In genomic region chr7:111043533-111043932, GRCh38 we compare ENCODE assay signal across 16 cellular contexts. TPM values are rescaled to one million over a fixed set of nuclear protein-coding genes. Genes with fewer than 3 reads are reported as not detected.
DNase-seq lines count a peak whose midpoint lies in the region; ATAC-seq, FAIRE-seq and TF ChIP-seq lines count a peak whose summit lies in the region.
"Had no signal": no experiment of that assay in that cellular context is flagged by ENCODE, and none has a peak within 500 bp of the region (broad histone marks: within the 10 kb centered on the region; RNA-seq: fewer than 3 reads in every experiment).

No MANE protein-coding gene starts in this region.

- in situ Hi-C loops in GM12878 (cut with MboI) (no loop called here), transverse colon (cut with MboI; ENCODE audit: low pct_ligation_motif_present in 1 of 4, low pct_unique_long_range_greater_than_20kb in 1 of 4, low sequenced_read_pairs in 3 of 4) (no loop called here)

- H3K36me3 ChIP-seq in GM12878 (ENCODE audit: control insufficient read depth in 2 of 2, insufficient read depth in 2 of 2, low read length in 1 of 2): no peaks in the 10 kb centered on the region
- H3K36me3 ChIP-seq in PC-3 (ENCODE audit: low read depth, low read length): no peaks in the 10 kb centered on the region
- no peaks in the 10 kb centered on the region for H3K36me3 ChIP-seq in transverse colon

- no peaks in the 10 kb centered on the region for H3K9me3 ChIP-seq in GM12878 (replicated peaks; ENCODE audit: control insufficient read depth, insufficient read depth, low read length)
- H3K9me3 ChIP-seq in PC-3 (ENCODE audit: low read length): no peaks in the 10 kb centered on the region
- H3K9me3 ChIP-seq in transverse colon: no peaks in the 10 kb centered on the region

- H3K27me3 ChIP-seq in GM12878 (replicated peaks in 1 of 2; ENCODE audit: control insufficient read depth in 2 of 2, insufficient read depth in 2 of 2, low read length in 1 of 2) (no peaks in the 10 kb centered on the region), PC-3 (ENCODE audit: low read length) (no peaks in the 10 kb centered on the region), transverse colon (no peaks in the 10 kb centered on the region)

- TF ChIP-seq POLR2A in GM12878 (IDR thresholded peaks at IDR 0.05; ENCODE audit: low read depth, low read length) (no peak), transverse colon (IDR thresholded peaks at IDR 0.05) (no peak)

- TF ChIP-seq CTCF in GM12878 (IDR thresholded peaks at IDR 0.05 in 2 of 3, conservative IDR thresholded peaks at IDR 0.05 in 1 of 3; ENCODE audit: control insufficient read depth in 2 of 3, extremely low read depth in 1 of 3, insufficient read depth in 1 of 3, low read depth in 3 of 3, low read length in 3 of 3) (no peak), PC-3 (conservative IDR thresholded peaks at IDR 0.05; ENCODE audit: low read depth, low read length) (no peak), transverse colon (IDR thresholded peaks at IDR 0.05) (no peak), D721Med (IDR thresholded peaks at IDR 0.05; ENCODE audit: insufficient read depth, missing control alignments) (no peak)

- POLR2A ChIA-PET in GM12878 (lab: Charles Lee): interaction anchor here (0.8 kb wide), 1 partner anchor 33 kb away, joined by 3 read pairs; no protein-coding TSS in a partner anchor
- POLR2A ChIA-PET in PC-3 (lab: Charles Lee; ENCODE audit: unreplicated experiment): no interaction called here

- no peak overlapping the region for H3K4me3 Mint-ChIP-seq in stimulated activated effector memory CD8-positive, alpha-beta T cell treated with anti-CD3 and anti-CD28 coated beads, Interleukin-12 subunit alpha, Interleukin-12 subunit beta, amount 100 ng/mL, for 72 hours
- H3K4me3 Mint-ChIP-seq: activated CD4-positive, alpha-beta T cell treated with anti-CD3 and anti-CD28 coated beads, Interleukin-2, amount 10 ng/mL, durations not matched to agents 7 days and 5 days; activated T-helper 1 cell treated with anti-CD3 and anti-CD28 coated beads, Interleukin-12 subunit alpha, Interleukin-12 subunit beta, Interleukin-2, Interleukin-4 antibody, amounts not matched to agents 30 ng/mL and 10 ng/mL and 1 ng/mL, durations not matched to agents 14 hours and 24 hours and 36 hours; CD14-positive monocyte; memory B cell had no signal

- peak; percentile 98 for ATAC-seq in GM18907 (IDR thresholded peaks at IDR 0.05; ENCODE audit: unreplicated experiment)
- ATAC-seq in GM21447 (IDR thresholded peaks at IDR 0.05; ENCODE audit: unreplicated experiment): peak; percentile 93
- ATAC-seq in HG03095 (IDR thresholded peaks at IDR 0.05; ENCODE audit: unreplicated experiment): peak; percentile 84
- ATAC-seq in GM12878: peak; percentile 69
- no peak for ATAC-seq in stimulated activated effector memory CD8-positive, alpha-beta T cell treated with anti-CD3 and anti-CD28 coated beads, Interleukin-12 subunit alpha, Interleukin-12 subunit beta, amount 100 ng/mL, for 72 hours
- no peak for ATAC-seq in PC-3

- H3K27ac Mint-ChIP-seq in stimulated activated effector memory CD8-positive, alpha-beta T cell treated with anti-CD3 and anti-CD28 coated beads, Interleukin-12 subunit alpha, Interleukin-12 subunit beta, amount 100 ng/mL, for 72 hours: no peak overlapping the region
- H3K27ac Mint-ChIP-seq: activated CD4-positive, alpha-beta T cell treated with anti-CD3 and anti-CD28 coated beads, Interleukin-2, amount 10 ng/mL, durations not matched to agents 7 days and 5 days; activated T-helper 1 cell treated with anti-CD3 and anti-CD28 coated beads, Interleukin-12 subunit alpha, Interleukin-12 subunit beta, Interleukin-2, Interleukin-4 antibody, amounts not matched to agents 30 ng/mL and 10 ng/mL and 1 ng/mL, durations not matched to agents 14 hours and 24 hours and 36 hours; memory B cell had no signal

- no peaks in the 10 kb centered on the region for H3K36me3 Mint-ChIP-seq in stimulated activated effector memory CD8-positive, alpha-beta T cell treated with anti-CD3 and anti-CD28 coated beads, Interleukin-12 subunit alpha, Interleukin-12 subunit beta, amount 100 ng/mL, for 72 hours
- H3K36me3 Mint-ChIP-seq: CD14-positive monocyte had no signal

- no peak overlapping the region for H2AFZ ChIP-seq in GM12878 (ENCODE audit: control insufficient read depth, low read depth, low read length)
- no peak overlapping the region for H2AFZ ChIP-seq in PC-3 (ENCODE audit: low read length)

- RAD21 ChIA-PET in GM12878 (lab: Charles Lee; ENCODE audit: unreplicated experiment): interaction anchor here (0.8 kb wide), 2 partner anchors 12 to 40 kb away, joined by 3 to 4 read pairs; no protein-coding TSS in a partner anchor

- H3K27ac ChIP-seq in GM12878 (ENCODE audit: control insufficient read depth, insufficient read depth) (no peak overlapping the region), PC-3 (ENCODE audit: low read length) (no peak overlapping the region), transverse colon (no peak overlapping the region)

- no peak for TF ChIP-seq RAD21 in GM12878 (IDR thresholded peaks at IDR 0.05; ENCODE audit: insufficient read depth, low read depth, low read length)

- no peaks in the 10 kb centered on the region for H3K4me1 ChIP-seq in GM12878 (ENCODE audit: control insufficient read depth, insufficient read depth, low read length)
- no peaks in the 10 kb centered on the region for H3K4me1 ChIP-seq in PC-3 (ENCODE audit: insufficient read depth, low read length)
- no peaks in the 10 kb centered on the region for H3K4me1 ChIP-seq in transverse colon

- BruUV-seq in GM12878 (replicated peaks; lab: Mats Ljungman, UMichigan): no TSS peak
- no TSS peak for BruUV-seq in PC-3 (replicated peaks; lab: Mats Ljungman, UMichigan)

- no peak overlapping the region for H3K4me3 ChIP-seq in GM12878
- H3K4me3 ChIP-seq in PC-3 (ENCODE audit: low read length): no peak overlapping the region
- H3K4me3 ChIP-seq in transverse colon: no peak overlapping the region

- intact Hi-C loops in GM12878 (cut with micrococcal nuclease; ENCODE audit: unreplicated experiment) (loop anchor here (2.0 kb wide), 1 partner anchor 39 kb away; no protein-coding TSS in a partner anchor), PC-3 (cut with micrococcal nuclease) (no loop called here), transverse colon (cut with DNase I; ENCODE audit: low total_unique reads) (no loop called here)

- no peak overlapping the region for H3K4me2 ChIP-seq in GM12878 (ENCODE audit: control insufficient read depth, insufficient read depth)
- H3K4me2 ChIP-seq in PC-3 (ENCODE audit: low read length): no peak overlapping the region

- no peaks in the 10 kb centered on the region for H3K9me2 ChIP-seq in PC-3 (replicated peaks; ENCODE audit: low read length)

- peaks cover 7% of the 10 kb centered on the region for H3K4me1 Mint-ChIP-seq in stimulated activated effector memory CD8-positive, alpha-beta T cell treated with anti-CD3 and anti-CD28 coated beads, Interleukin-12 subunit alpha, Interleukin-12 subunit beta, amount 100 ng/mL, for 72 hours
- H3K4me1 Mint-ChIP-seq: CD14-positive monocyte had no signal

- FAIRE-seq in GM12878 (lab: Jason Lieb, UNC) (no peak), D721Med (lab: Jason Lieb, UNC) (no peak)

- H3F3A ChIP-seq in PC-3 (ENCODE audit: low read length, unreplicated experiment): no peaks in the 10 kb centered on the region

- no peaks in the 10 kb centered on the region for H3K9me3 Mint-ChIP-seq in stimulated activated effector memory CD8-positive, alpha-beta T cell treated with anti-CD3 and anti-CD28 coated beads, Interleukin-12 subunit alpha, Interleukin-12 subunit beta, amount 100 ng/mL, for 72 hours
- H3K9me3 Mint-ChIP-seq: activated T-helper 1 cell treated with anti-CD3 and anti-CD28 coated beads, Interleukin-12 subunit alpha, Interleukin-12 subunit beta, Interleukin-2, Interleukin-4 antibody, amounts not matched to agents 30 ng/mL and 10 ng/mL and 1 ng/mL, durations not matched to agents 14 hours and 24 hours and 36 hours; memory B cell had no signal

- DNase-seq in GM12878 (ENCODE audit: low read depth, low spot score) (no peak), PC-3 (no peak), transverse colon (no peak), D721Med (ENCODE audit: insufficient read length, low spot score) (no peak)
- no peak for DNase-seq in stimulated activated effector memory CD8-positive, alpha-beta T cell treated with anti-CD3 and anti-CD28 coated beads, Interleukin-12 subunit alpha, Interleukin-12 subunit beta, amount 100 ng/mL, for 72 hours (ENCODE audit: low spot score in 2 of 2)
- DNase-seq: activated CD4-positive, alpha-beta T cell treated with anti-CD3 and anti-CD28 coated beads, Interleukin-2, amount 10 ng/mL, durations not matched to agents 7 days and 5 days; dermis blood vessel endothelial cell; KBM-7; NCI-H1436 treated with DMSO at 0.1 percent for 48 hours; T1000 had no signal

- CTCF ChIA-PET in GM12878 (lab: Yijun Ruan, JAX) (interaction anchor here (1.0 kb wide), 1 partner anchor 15 kb away, joined by 3 read pairs; no protein-coding TSS in a partner anchor), PC-3 (lab: Charles Lee) (no interaction called here)

- H3K9ac ChIP-seq in GM12878 (ENCODE audit: control insufficient read depth, insufficient read depth, low read length) (no peak overlapping the region), PC-3 (ENCODE audit: low read length) (no peak overlapping the region)

- H3K79me2 ChIP-seq in GM12878 (ENCODE audit: control insufficient read depth, insufficient read depth, low read length) (no peaks in the 10 kb centered on the region), PC-3 (ENCODE audit: low read length) (no peaks in the 10 kb centered on the region)

- TF ChIP-seq EP300 in GM12878 (IDR thresholded peaks at IDR 0.05; ENCODE audit: borderline replicate concordance in 1 of 2, control insufficient read depth in 1 of 2, low read depth in 2 of 2, low read length in 2 of 2) (no peak), transverse colon (IDR thresholded peaks at IDR 0.05; ENCODE audit: low read depth) (no peak)

- SMC1A ChIA-PET in GM12878 (lab: Charles Lee; ENCODE audit: uncharacterized antibody, unreplicated experiment): interaction anchor here (0.7 to 2.0 kb wide), 4 partner anchors 9 to 515 kb away, joined by 3 to 5 read pairs (median 3); no protein-coding TSS in a partner anchor

- no peaks in the 10 kb centered on the region for H4K20me1 ChIP-seq in GM12878 (ENCODE audit: control insufficient read depth, insufficient read depth)
- H4K20me1 ChIP-seq in PC-3 (ENCODE audit: low read length): no peaks in the 10 kb centered on the region

RNA-seq across cellular contexts. Expression of gene LRRN3, which starts 47.4 kb away (rescaled TPM):
- total RNA-seq in GM12878 (2013; cell fraction: nucleolus; rRNA removed): not detected in 2 replicates
- total RNA-seq in GM12878 (2014; rRNA removed) (0.11 TPM in 2 replicates), GM12878 (2014; rRNA removed; fragmentation: Illumina TruSeq; extraction: Trizol) (0.04 and 0.05 TPM in 2 replicates), GM12878 (2021) (0.08 and 0.18 TPM in 2 replicates), PC-3 (2014; rRNA removed) (not detected in 2 replicates), transverse colon (under 1 TPM in 2 of 4 donors, not detected in 2; 0.27 to 0.32 TPM)
- polyA plus RNA-seq in GM12878 (2011; ENCODE audit: low read depth): 0.07 TPM
- polyA plus RNA-seq in GM12878 (2011; rRNA removed) (not detected in 2 replicates), GM12878 (2014; fragmentation: Illumina TruSeq; extraction: Trizol) (0.06 TPM in 1 of 2 replicates, not detected in the other), GM12878 (2014; fragmentation: Nextera tagmentation; extraction: Ambion mirVana) (under 1 TPM; 0.02 to 0.16 TPM), GM12878 (2014; rRNA removed) (0.03 TPM in 1 of 2 replicates, not detected in the other), GM12878 (2016; fragmentation: Nextera tagmentation; extraction: Ambion mirVana) (under 1 TPM in 1 of 2 experiments, not detected in 1; 0.24 TPM)
- not detected in 2 replicates for polyA plus RNA-seq in GM12878 (2011; cell fraction: cytosol; rRNA removed)
- not detected in 2 replicates for polyA plus RNA-seq in GM12878 (2011; cell fraction: nucleus; rRNA removed)
- polyA plus RNA-seq in GM12878 (2012): 0.05 and 0.06 TPM in 2 replicates
- polyA minus RNA-seq in GM12878 (2011; rRNA and poly(A)+ RNA removed): not detected in 2 replicates
- not detected in 2 replicates for polyA minus RNA-seq in GM12878 (2011; cell fraction: cytosol; rRNA and poly(A)+ RNA removed)
- polyA minus RNA-seq in GM12878 (2011; cell fraction: nucleus; rRNA and poly(A)+ RNA removed): not detected in 2 replicates
- total RNA-seq: dermis blood vessel endothelial cell had no signal

Comparison
In these comparisons a context has a peak if more than half of its experiments do, and no peak if none do; other contexts are left out.
1. ATAC-seq: peak in GM18907 (single experiment), GM21447 (single experiment), HG03095 (single experiment) and GM12878 (single experiment); none in stimulated activated effector memory CD8-positive, alpha-beta T cell treated with anti-CD3 and anti-CD28 coated beads, Interleukin-12 subunit alpha, Interleukin-12 subunit beta, amount 100 ng/mL, for 72 hours (single experiment) and PC-3 (single experiment).